In genomic region chr1:150162862-150163706, GRCh38 we compare ENCODE assay signal across 8 cellular contexts. TPM values are rescaled to one million over a fixed set of nuclear protein-coding genes. Genes with fewer than 3 reads are reported as not detected.
A peak's percentile ranks its signal among the peaks of the same experiment; 100 is the strongest.
DNase-seq lines count a peak whose midpoint lies in the region; ATAC-seq and TF ChIP-seq lines count a peak whose summit lies in the region.

No MANE protein-coding gene starts in this region.

- H3K36me3 ChIP-seq in left ventricle myocardium inferior: peaks cover 21% of the 10 kb centered on the region

- H3K4me1 ChIP-seq in left ventricle myocardium inferior: peaks cover 45% of the 10 kb centered on the region

- H3K27ac Mint-ChIP-seq in activated CD4-positive, alpha-beta T cell treated with anti-CD3 and anti-CD28 coated beads, Interleukin-2, amount 10 ng/mL, durations not matched to agents 7 days and 5 days: peak overlapping the region; percentile 6
- peak overlapping the region; percentile 97 for H3K27ac Mint-ChIP-seq in osteocyte (ENCODE audit: unreplicated experiment)

- H3K4me3 Mint-ChIP-seq in activated CD4-positive, alpha-beta T cell treated with anti-CD3 and anti-CD28 coated beads, Interleukin-2, amount 10 ng/mL, durations not matched to agents 7 days and 5 days: no peak overlapping the region
- H3K4me3 Mint-ChIP-seq in osteocyte (ENCODE audit: unreplicated experiment): peak overlapping the region; percentile 73

- no peaks in the 10 kb centered on the region for H3K27me3 ChIP-seq in left ventricle myocardium inferior (ENCODE audit: low read depth)

- peak overlapping the region; percentile 56 for H3K4me3 ChIP-seq in left ventricle myocardium inferior

- no peaks in the 10 kb centered on the region for H3K9me3 Mint-ChIP-seq in activated CD4-positive, alpha-beta T cell treated with anti-CD3 and anti-CD28 coated beads, Interleukin-2, amount 10 ng/mL, durations not matched to agents 7 days and 5 days
- no peaks in the 10 kb centered on the region for H3K9me3 Mint-ChIP-seq in osteocyte (ENCODE audit: unreplicated experiment)

- peaks cover 69% of the 10 kb centered on the region for H3K4me1 Mint-ChIP-seq in activated CD4-positive, alpha-beta T cell treated with anti-CD3 and anti-CD28 coated beads, Interleukin-2, amount 10 ng/mL, durations not matched to agents 7 days and 5 days
- H3K4me1 Mint-ChIP-seq in osteocyte (ENCODE audit: unreplicated experiment): peaks cover 48% of the 10 kb centered on the region

- POLR2A ChIA-PET in activated CD4-positive, alpha-beta T cell treated with anti-CD3 and anti-CD28 coated beads, Interleukin-2, amount 10 ng/mL, durations not matched to agents 7 days and 5 days (lab: Charles Lee): interaction anchor here (0.6 kb wide), 1 partner anchor 114 kb away, joined by 3 read pairs; no protein-coding TSS in a partner anchor

- peaks cover 23% of the 10 kb centered on the region for H3K36me3 Mint-ChIP-seq in activated CD4-positive, alpha-beta T cell treated with anti-CD3 and anti-CD28 coated beads, Interleukin-2, amount 10 ng/mL, durations not matched to agents 7 days and 5 days (ENCODE audit: low read depth)
- H3K36me3 Mint-ChIP-seq in osteocyte (ENCODE audit: unreplicated experiment): peaks cover 14% of the 10 kb centered on the region

- no peak for DNase-seq in activated CD4-positive, alpha-beta T cell treated with anti-CD3 and anti-CD28 coated beads, Interleukin-2, amount 10 ng/mL, durations not matched to agents 7 days and 5 days
- no peak for DNase-seq in activated CD4-positive, alpha-beta T cell treated with anti-CD3 and anti-CD28 coated beads, Interleukin-2, amount 50 U/mL, for 4 hours
- DNase-seq in NCI-H226 (peak; percentile 92), anterior cingulate cortex (lab: John Stamatoyannopoulos, UW) (peak in 54 of 58 donors; percentile 21 to 92 (median 76)), left ventricle myocardium inferior (peak; percentile 83), osteocyte (ENCODE audit: extremely low spot score, unreplicated experiment) (peak; percentile 93)
- no peak for DNase-seq in effector CD8-positive, alpha-beta T cell (lab: John Stamatoyannopoulos, UW)

- H3K27me3 Mint-ChIP-seq in activated CD4-positive, alpha-beta T cell treated with anti-CD3 and anti-CD28 coated beads, Interleukin-2, amount 10 ng/mL, durations not matched to agents 7 days and 5 days: peaks cover 3% of the 10 kb centered on the region
- H3K27me3 Mint-ChIP-seq in osteocyte (ENCODE audit: unreplicated experiment): no peaks in the 10 kb centered on the region

- H3K27ac ChIP-seq in left ventricle myocardium inferior (replicated peaks): peak overlapping the region; percentile 91

- CTCF ChIA-PET in activated CD4-positive, alpha-beta T cell treated with anti-CD3 and anti-CD28 coated beads, Interleukin-2, amount 10 ng/mL, durations not matched to agents 7 days and 5 days (lab: Charles Lee): interaction anchor here (0.5 to 3.7 kb wide), 12 partner anchors 9 to 353 kb away, joined by 3 to 17 read pairs (median 4); partner anchors contain the start of genes PLEKHO1 and VPS45

- intact Hi-C loops in left ventricle myocardium inferior (cut with micrococcal nuclease): loop anchor here (10.0 kb wide), 1 partner anchor 198 kb away; no protein-coding TSS in a partner anchor

- TF ChIP-seq CTCF in left ventricle myocardium inferior (IDR thresholded peaks at IDR 0.05; ENCODE audit: borderline replicate concordance) (no peak), osteocyte (IDR thresholded peaks at IDR 0.05) (peak; percentile 27)

- H3K9me3 ChIP-seq in left ventricle myocardium inferior (replicated peaks): no peaks in the 10 kb centered on the region

- ATAC-seq in HG02852 (IDR thresholded peaks at IDR 0.05; ENCODE audit: unreplicated experiment): peak; percentile 49

RNA-seq across cellular contexts. Expression of gene PLEKHO1, which starts 13.4 kb away (rescaled TPM):
- total RNA-seq in activated CD4-positive, alpha-beta T cell treated with anti-CD3 and anti-CD28 coated beads, Interleukin-2, amount 10 ng/mL, durations not matched to agents 7 days and 5 days: 10 to 100 TPM; 65.6 to 67.7 TPM
- total RNA-seq in left ventricle myocardium inferior (49.4 TPM), osteocyte (50.1 and 52.2 TPM in 2 replicates)

Comparison
In these comparisons a context has a peak if more than half of its experiments do, and no peak if none do; other contexts are left out.
1. DNase-seq: peak in NCI-H226 (single experiment), anterior cingulate cortex (54 of 58), left ventricle myocardium inferior (single experiment) and osteocyte (single experiment); none in activated CD4-positive, alpha-beta T cell treated with anti-CD3 and anti-CD28 coated beads, Interleukin-2, amount 10 ng/mL, durations not matched to agents 7 days and 5 days (single experiment), activated CD4-positive, alpha-beta T cell treated with anti-CD3 and anti-CD28 coated beads, Interleukin-2, amount 50 U/mL, for 4 hours (0 of 2) and effector CD8-positive, alpha-beta T cell (single experiment).